Comparison of ENCODE assay signal across 1 cellular context in the genomic region with DNA sequence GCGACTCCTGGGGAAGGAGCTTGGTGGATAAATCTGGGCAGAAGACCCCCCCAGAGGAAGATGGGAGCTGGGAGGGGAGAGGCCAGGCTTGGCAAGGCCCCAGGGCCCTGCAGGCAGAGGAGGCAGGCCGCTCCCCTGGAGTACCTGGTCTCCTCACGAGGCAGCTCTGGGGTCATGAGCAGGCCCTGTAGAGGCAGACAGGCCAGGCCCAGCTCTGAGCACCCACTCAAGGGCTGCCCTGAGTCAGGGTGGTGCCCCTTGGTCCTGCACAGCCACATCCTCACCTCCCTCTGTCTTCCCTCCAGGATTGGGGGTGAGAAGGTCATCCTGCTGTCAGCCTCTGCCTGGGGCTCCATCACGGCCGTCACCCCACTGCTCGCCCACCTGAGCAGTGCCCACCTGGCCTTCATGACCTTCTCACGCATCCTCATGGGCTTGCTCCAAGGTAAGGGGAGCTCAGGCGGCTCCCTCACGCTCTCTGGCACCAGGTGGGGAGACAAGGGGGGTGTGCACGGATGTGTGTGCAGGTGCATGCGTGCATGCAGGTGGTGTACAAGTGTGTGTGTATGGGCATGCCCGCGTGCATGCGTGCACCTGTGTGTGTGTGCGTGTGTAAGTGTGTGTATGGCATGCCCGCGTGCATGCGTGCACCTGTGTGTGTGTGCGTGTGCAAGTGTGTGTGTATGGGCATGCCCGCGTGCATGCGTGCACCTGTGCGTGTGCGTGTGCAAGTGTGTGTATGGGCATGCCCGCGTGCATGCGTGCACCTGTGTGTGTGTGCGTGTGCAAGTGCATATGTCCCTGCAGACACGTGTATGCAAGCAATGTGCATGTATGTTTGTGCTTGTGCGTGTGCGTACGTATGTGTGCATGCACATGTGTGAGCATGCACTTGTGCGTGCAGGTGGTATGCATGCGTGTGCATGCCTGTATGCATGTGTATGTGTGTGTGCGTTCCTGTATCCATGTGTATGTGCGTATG.
A peak's percentile ranks its signal among the peaks of the same experiment; 100 is the strongest.
TF ChIP-seq lines count a peak whose summit lies in the region.

No MANE protein-coding gene starts in this region.

TF ChIP-seq in HepG2, 621 proteins besides CTCF, POLR2A, EP300 and RAD21 (continues in another document):
- TF ChIP-seq ZHX1 (CRISPR knock-in tag; IDR thresholded peaks at IDR 0.05; ENCODE audit: low read depth) (peak; percentile 44; the same call in 1 of the 2 replicates), ZNF292 (CRISPR knock-in tag; IDR thresholded peaks at IDR 0.05; ENCODE audit: borderline replicate concordance, low read depth) (no peak), MED1 (CRISPR knock-in tag; IDR thresholded peaks at IDR 0.05) (no peak), NFRKB (IDR thresholded peaks at IDR 0.05) (no peak), BRF2 (CRISPR knock-in tag; IDR thresholded peaks at IDR 0.05) (no peak), ZNF354B (CRISPR knock-in tag; IDR thresholded peaks at IDR 0.05) (no peak), HHEX (CRISPR knock-in tag; IDR thresholded peaks at IDR 0.05) (0 out of 2 replicates have a peak, but pooled peaks have one; percentile 24), ZNF251 (CRISPR knock-in tag; IDR thresholded peaks at IDR 0.05) (no peak), FOSL1 (CRISPR knock-in tag; IDR thresholded peaks at IDR 0.05; ENCODE audit: borderline replicate concordance) (no peak), ZNF382 (CRISPR knock-in tag; IDR thresholded peaks at IDR 0.05; ENCODE audit: borderline replicate concordance) (no peak), SMAD3 (CRISPR knock-in tag; IDR thresholded peaks at IDR 0.05) (no peak), ZNF501 (CRISPR knock-in tag; IDR thresholded peaks at IDR 0.05) (no peak), ZNF446 (CRISPR knock-in tag; IDR thresholded peaks at IDR 0.05) (no peak), ZNF333 (CRISPR knock-in tag; IDR thresholded peaks at IDR 0.05; ENCODE audit: borderline replicate concordance) (no peak), ZNF598 (CRISPR knock-in tag; IDR thresholded peaks at IDR 0.05; ENCODE audit: borderline replicate concordance) (no peak), PITX1 (CRISPR knock-in tag; IDR thresholded peaks at IDR 0.05) (no peak), ZC3H4 (CRISPR knock-in tag; IDR thresholded peaks at IDR 0.05; ENCODE audit: borderline replicate concordance) (0 out of 2 replicates have a peak, but pooled peaks have one; percentile 40), KDM3A (CRISPR knock-in tag; IDR thresholded peaks at IDR 0.05; ENCODE audit: low read depth) (no peak), ZNF558 (CRISPR knock-in tag; IDR thresholded peaks at IDR 0.05; ENCODE audit: borderline replicate concordance) (no peak), UBTF (CRISPR knock-in tag; IDR thresholded peaks at IDR 0.05) (no peak), NBN (conservative IDR thresholded peaks at IDR 0.05) (no peak), ZNF44 (CRISPR knock-in tag; IDR thresholded peaks at IDR 0.05) (no peak), CEBPB (IDR thresholded peaks at IDR 0.05; ENCODE audit: borderline replicate concordance, low read depth, low read length) (no peak), ZNF839 (CRISPR knock-in tag; IDR thresholded peaks at IDR 0.05; ENCODE audit: borderline replicate concordance) (no peak; the same call in 1 of the 2 replicates), PRMT3 (CRISPR knock-in tag; IDR thresholded peaks at IDR 0.05; ENCODE audit: borderline replicate concordance, low read depth) (no peak), STAG1 (CRISPR knock-in tag; IDR thresholded peaks at IDR 0.05) (no peak), ZFP1 (CRISPR knock-in tag; IDR thresholded peaks at IDR 0.05) (no peak), CENPT (CRISPR knock-in tag; IDR thresholded peaks at IDR 0.05; ENCODE audit: low read depth) (0 out of 2 replicates have a peak, but pooled peaks have one; percentile 39), NFIB (CRISPR knock-in tag; IDR thresholded peaks at IDR 0.05; ENCODE audit: borderline replicate concordance) (no peak), SRF (IDR thresholded peaks at IDR 0.05; ENCODE audit: low read depth, low read length) (no peak), BATF2 (CRISPR knock-in tag; IDR thresholded peaks at IDR 0.05) (0 out of 2 replicates have a peak, but pooled peaks have one; percentile 37), FOXM1 (CRISPR knock-in tag; IDR thresholded peaks at IDR 0.05) (no peak), EZH2 (conservative IDR thresholded peaks at IDR 0.05; ENCODE audit: low read depth, low read length) (no peak), EEA1 (CRISPR knock-in tag; IDR thresholded peaks at IDR 0.05; ENCODE audit: borderline replicate concordance) (0 out of 2 replicates have a peak, but pooled peaks have one; percentile 20), ZNF253 (CRISPR knock-in tag; IDR thresholded peaks at IDR 0.05; ENCODE audit: borderline replicate concordance) (no peak), SKI (IDR thresholded peaks at IDR 0.05; ENCODE audit: partially characterized antibody) (no peak), ZNF331 (CRISPR knock-in tag; IDR thresholded peaks at IDR 0.05) (no peak), ZNF616 (CRISPR knock-in tag; IDR thresholded peaks at IDR 0.05; ENCODE audit: low read depth) (no peak), MEIS2 (CRISPR knock-in tag; IDR thresholded peaks at IDR 0.05) (no peak), FOXK2 (IDR thresholded peaks at IDR 0.05) (no peak), HES4 (CRISPR knock-in tag; IDR thresholded peaks at IDR 0.05; ENCODE audit: borderline replicate concordance) (0 out of 2 replicates have a peak, but pooled peaks have one; percentile 42), ZNF121 (CRISPR knock-in tag; IDR thresholded peaks at IDR 0.05) (no peak)
- TF ChIP-seq, protein P1, sequence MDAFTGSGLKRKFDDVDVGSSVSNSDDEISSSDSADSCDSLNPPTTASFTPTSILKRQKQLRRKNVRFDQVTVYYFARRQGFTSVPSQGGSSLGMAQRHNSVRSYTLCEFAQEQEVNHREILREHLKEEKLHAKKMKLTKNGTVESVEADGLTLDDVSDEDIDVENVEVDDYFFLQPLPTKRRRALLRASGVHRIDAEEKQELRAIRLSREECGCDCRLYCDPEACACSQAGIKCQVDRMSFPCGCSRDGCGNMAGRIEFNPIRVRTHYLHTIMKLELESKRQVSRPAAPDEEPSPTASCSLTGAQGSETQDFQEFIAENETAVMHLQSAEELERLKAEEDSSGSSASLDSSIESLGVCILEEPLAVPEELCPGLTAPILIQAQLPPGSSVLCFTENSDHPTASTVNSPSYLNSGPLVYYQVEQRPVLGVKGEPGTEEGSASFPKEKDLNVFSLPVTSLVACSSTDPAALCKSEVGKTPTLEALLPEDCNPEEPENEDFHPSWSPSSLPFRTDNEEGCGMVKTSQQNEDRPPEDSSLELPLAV (CRISPR knock-in tag; conservative IDR thresholded peaks at IDR 0.05; ENCODE audit: low read depth): peak; percentile 6; the same call in 1 of the 2 replicates
- TF ChIP-seq, protein P2, sequence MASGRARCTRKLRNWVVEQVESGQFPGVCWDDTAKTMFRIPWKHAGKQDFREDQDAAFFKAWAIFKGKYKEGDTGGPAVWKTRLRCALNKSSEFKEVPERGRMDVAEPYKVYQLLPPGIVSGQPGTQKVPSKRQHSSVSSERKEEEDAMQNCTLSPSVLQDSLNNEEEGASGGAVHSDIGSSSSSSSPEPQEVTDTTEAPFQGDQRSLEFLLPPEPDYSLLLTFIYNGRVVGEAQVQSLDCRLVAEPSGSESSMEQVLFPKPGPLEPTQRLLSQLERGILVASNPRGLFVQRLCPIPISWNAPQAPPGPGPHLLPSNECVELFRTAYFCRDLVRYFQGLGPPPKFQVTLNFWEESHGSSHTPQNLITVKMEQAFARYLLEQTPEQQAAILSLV (CRISPR knock-in tag; IDR thresholded peaks at IDR 0.05; ENCODE audit: borderline replicate concordance): no peak
- TF ChIP-seq, protein P3, sequence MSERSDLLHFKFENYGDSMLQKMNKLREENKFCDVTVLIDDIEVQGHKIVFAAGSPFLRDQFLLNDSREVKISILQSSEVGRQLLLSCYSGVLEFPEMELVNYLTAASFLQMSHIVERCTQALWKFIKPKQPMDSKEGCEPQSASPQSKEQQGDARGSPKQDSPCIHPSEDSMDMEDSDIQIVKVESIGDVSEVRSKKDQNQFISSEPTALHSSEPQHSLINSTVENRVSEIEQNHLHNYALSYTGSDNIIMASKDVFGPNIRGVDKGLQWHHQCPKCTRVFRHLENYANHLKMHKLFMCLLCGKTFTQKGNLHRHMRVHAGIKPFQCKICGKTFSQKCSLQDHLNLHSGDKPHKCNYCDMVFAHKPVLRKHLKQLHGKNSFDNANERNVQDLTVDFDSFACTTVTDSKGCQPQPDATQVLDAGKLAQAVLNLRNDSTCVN (CRISPR knock-in tag; IDR thresholded peaks at IDR 0.05; ENCODE audit: borderline replicate concordance): no peak
- TF ChIP-seq, protein P4, sequence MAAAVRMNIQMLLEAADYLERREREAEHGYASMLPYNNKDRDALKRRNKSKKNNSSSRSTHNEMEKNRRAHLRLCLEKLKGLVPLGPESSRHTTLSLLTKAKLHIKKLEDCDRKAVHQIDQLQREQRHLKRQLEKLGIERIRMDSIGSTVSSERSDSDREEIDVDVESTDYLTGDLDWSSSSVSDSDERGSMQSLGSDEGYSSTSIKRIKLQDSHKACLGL (CRISPR knock-in tag; IDR thresholded peaks at IDR 0.05): 0 out of 2 replicates have a peak, but pooled peaks have one; percentile 32
- TF ChIP-seq, protein P5, sequence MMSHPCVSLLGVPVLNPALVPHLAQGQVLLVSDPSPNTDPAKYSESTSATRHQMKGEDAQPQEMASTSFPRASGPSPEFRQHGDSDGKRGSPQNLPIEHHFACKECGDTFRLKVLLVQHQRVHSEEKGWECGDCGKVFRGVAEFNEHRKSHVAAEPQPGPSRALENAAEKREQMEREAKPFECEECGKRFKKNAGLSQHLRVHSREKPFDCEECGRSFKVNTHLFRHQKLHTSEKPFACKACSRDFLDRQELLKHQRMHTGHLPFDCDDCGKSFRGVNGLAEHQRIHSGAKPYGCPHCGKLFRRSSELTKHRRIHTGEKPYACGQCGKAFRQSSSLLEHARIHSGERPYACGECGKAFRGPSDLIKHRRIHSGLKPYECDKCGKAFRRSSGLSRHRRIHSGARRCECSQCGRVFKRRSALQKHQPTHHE (CRISPR knock-in tag; IDR thresholded peaks at IDR 0.05; ENCODE audit: borderline replicate concordance): no peak
- TF ChIP-seq, protein P6, sequence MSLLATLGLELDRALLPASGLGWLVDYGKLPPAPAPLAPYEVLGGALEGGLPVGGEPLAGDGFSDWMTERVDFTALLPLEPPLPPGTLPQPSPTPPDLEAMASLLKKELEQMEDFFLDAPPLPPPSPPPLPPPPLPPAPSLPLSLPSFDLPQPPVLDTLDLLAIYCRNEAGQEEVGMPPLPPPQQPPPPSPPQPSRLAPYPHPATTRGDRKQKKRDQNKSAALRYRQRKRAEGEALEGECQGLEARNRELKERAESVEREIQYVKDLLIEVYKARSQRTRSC (CRISPR knock-in tag; IDR thresholded peaks at IDR 0.05; ENCODE audit: low read depth): no peak
